Comparison of ENCODE assay signal across 8 cellular contexts in genomic region chr20:60762386-60762785, GRCh38.
"Had no signal": no experiment of that assay in that cellular context is flagged by ENCODE, and none has a peak within 500 bp of the region (broad histone marks: within the 10 kb centered on the region; RNA-seq: fewer than 3 reads in every experiment).

No MANE protein-coding gene starts in this region.

- H3K27ac Mint-ChIP-seq: IgD-negative memory B cell had no signal

- H3K4me1 Mint-ChIP-seq: IgD-negative memory B cell had no signal

- H3K4me3 Mint-ChIP-seq: IgD-negative memory B cell had no signal

- H3K27me3 Mint-ChIP-seq: IgD-negative memory B cell had no signal

- H3K27ac ChIP-seq: HL-60, KMS-11 had no signal

- ATAC-seq: HepG2, K562 had no signal

- DNase-seq: IMR-90, KBM-7, KG1 had no signal

- H3K4me3 ChIP-seq: K562 had no signal

- H3K36me3 Mint-ChIP-seq: IgD-negative memory B cell had no signal
